Comparison of ENCODE assay signal across 8 cellular contexts in the genomic region with DNA sequence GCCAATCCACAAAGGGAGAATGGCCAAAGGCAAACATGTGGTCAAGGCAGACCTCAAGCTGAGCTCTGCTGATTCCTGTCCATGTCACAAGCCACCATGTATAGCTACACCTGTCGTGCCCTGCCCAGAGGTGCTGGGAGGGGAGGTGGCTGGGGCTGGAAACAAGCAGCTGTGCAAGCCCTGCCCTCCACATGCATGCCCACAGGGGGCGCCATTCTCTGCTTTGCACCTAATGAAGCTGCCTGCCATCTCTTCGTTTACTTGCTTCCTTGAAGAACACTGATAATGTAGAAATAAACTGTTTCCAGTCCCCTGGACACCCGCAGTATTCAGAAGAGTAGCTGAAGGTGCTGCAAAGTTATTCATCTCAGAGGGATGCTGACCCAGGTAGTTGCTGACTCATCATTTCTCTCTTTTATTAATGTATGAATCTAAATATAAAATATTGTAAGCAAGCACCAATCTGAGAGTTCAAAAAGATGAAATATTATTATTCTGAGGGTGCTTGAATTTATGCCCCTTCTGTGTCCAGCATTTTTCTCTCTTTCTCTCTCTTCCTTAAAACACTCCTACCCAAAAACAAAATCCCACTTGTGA.
DNase-seq lines count a peak whose midpoint lies in the region; ATAC-seq and TF ChIP-seq lines count a peak whose summit lies in the region.

No MANE protein-coding gene starts in this region.

- H3K4me3 ChIP-seq in fibroblast of lung (replicated peaks in 1 of 4; ENCODE audit: control extremely low read depth in 1 of 4, insufficient read depth in 1 of 4, low read depth in 3 of 4, low read length in 4 of 4) = no peak overlapping the region

- H3K9me3 ChIP-seq in fibroblast of lung (ENCODE audit: control insufficient read depth, insufficient read depth, low read depth, low read length) = no peaks in the 10 kb centered on the region

- no peak overlapping the region for H3K4me2 ChIP-seq in fibroblast of lung (ENCODE audit: extremely low read depth, insufficient read depth, low read length)

- no peak overlapping the region for H2AFZ ChIP-seq in fibroblast of lung (ENCODE audit: low read length)

- no peak for DNase-seq in AG09319 (ENCODE audit: extremely low read depth, low read depth)
- DNase-seq in HPDE6-E6E7 (ENCODE audit: extremely low spot score) = peak; percentile 10
- peak; percentile 76 for DNase-seq in activated CD4-positive, alpha-beta T cell treated with anti-CD3 and anti-CD28 coated beads for 48 hours
- DNase-seq in fibroblast of lung (ENCODE audit: low read depth in 2 of 2) = peak in 1 of 2 donors; percentile 4
- DNase-seq in putamen (ENCODE audit: low spot score) = peak; percentile 9

- H4K20me1 ChIP-seq in fibroblast of lung (ENCODE audit: control insufficient read depth, extremely low read depth, insufficient read depth, low read length) = no peaks in the 10 kb centered on the region

- no peaks in the 10 kb centered on the region for H3K4me1 ChIP-seq in fibroblast of lung (ENCODE audit: control insufficient read depth, extremely low read depth, insufficient read depth, low read length)

- no peak overlapping the region for H3K27ac ChIP-seq in fibroblast of lung (ENCODE audit: insufficient read depth, low read length)

- TF ChIP-seq CTCF in AG09319 (IDR thresholded peaks at IDR 0.05; ENCODE audit: low read depth, low read length) (peak; percentile 26; the same call in 1 of the 2 replicates), fibroblast of lung (conservative IDR thresholded peaks at IDR 0.05 in 1 of 2, IDR thresholded peaks at IDR 0.05 in 1 of 2; ENCODE audit: low read depth in 1 of 2, low read length in 2 of 2) (peak; percentile 22 to 40)

- no peaks in the 10 kb centered on the region for H3K36me3 ChIP-seq in fibroblast of lung (ENCODE audit: control insufficient read depth, insufficient read depth, low read length)

- H3K9ac ChIP-seq in fibroblast of lung (ENCODE audit: insufficient read depth, low read length) = no peak overlapping the region

- ATAC-seq in HG03342 (IDR thresholded peaks at IDR 0.05; ENCODE audit: unreplicated experiment) (no peak), HG02759 (IDR thresholded peaks at IDR 0.05; ENCODE audit: unreplicated experiment) (no peak), HG03457 (IDR thresholded peaks at IDR 0.05; ENCODE audit: unreplicated experiment) (no peak)

- no peaks in the 10 kb centered on the region for H3K79me2 ChIP-seq in fibroblast of lung (ENCODE audit: control insufficient read depth, insufficient read depth, low read length)

- no peaks in the 10 kb centered on the region for H3K27me3 ChIP-seq in fibroblast of lung (ENCODE audit: control insufficient read depth, insufficient read depth, low read length)
